In the genomic region with DNA sequence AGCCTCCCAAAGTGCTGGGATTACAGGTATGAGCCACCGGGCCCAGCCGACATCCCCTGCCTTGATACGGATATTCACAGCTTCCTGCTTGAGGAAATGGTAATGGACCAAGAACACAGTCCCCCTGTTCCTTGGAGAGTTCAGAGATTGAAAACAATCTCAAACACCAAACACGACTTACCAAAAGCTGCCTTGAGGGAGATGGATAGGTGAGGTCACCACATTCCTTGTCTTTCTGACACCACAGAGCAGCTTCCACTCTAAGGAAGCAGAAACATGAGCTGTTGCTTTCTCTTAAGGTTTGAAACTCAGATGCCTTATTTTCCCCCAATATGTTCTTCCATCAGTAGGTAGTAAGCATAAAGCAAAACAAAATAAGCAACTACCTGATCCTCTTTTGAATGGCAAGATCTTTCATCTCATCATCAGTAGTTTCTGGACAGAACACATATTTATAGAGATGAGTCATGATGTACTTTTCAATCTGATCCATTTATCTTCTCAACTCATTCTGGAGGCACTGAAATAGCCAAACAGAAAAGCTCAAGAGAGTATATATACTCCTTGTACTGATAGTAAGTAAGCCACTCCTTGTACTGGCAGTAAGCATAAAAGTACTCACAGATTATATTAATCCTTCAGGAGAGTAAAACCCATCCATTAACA, we compare ENCODE assay signal across 16 cellular contexts.
DNase-seq lines count a peak whose midpoint lies in the region; ATAC-seq and TF ChIP-seq lines count a peak whose summit lies in the region.
"Had no signal": no experiment of that assay in that cellular context is flagged by ENCODE, and none has a peak within 500 bp of the region (broad histone marks: within the 10 kb centered on the region; RNA-seq: fewer than 3 reads in every experiment).

No MANE protein-coding gene starts in this region.

- H3K4me2 ChIP-seq in mammary epithelial cell (ENCODE audit: insufficient read depth, low read depth, low read length) (no peak overlapping the region), smooth muscle cell (no peak overlapping the region), PC-9 (no peak overlapping the region)
- H3K4me2 ChIP-seq: GM23338 had no signal

- H2AFZ ChIP-seq in mammary epithelial cell (ENCODE audit: low read depth, low read length) (no peak overlapping the region), smooth muscle cell (ENCODE audit: low read depth) (no peak overlapping the region), PC-9 (no peak overlapping the region)
- H2AFZ ChIP-seq: GM23338 had no signal

- in situ Hi-C loops in mammary epithelial cell (cut with MboI; ENCODE audit: low sequenced_read_pairs in 2 of 2), result no loop called here

- BruUV-seq in mammary epithelial cell (replicated peaks; lab: Mats Ljungman, UMichigan) (no TSS peak), PC-9 (replicated peaks; lab: Mats Ljungman, UMichigan) (no TSS peak)

- no peak overlapping the region for H3K4me3 ChIP-seq in mammary epithelial cell (replicated peaks in 1 of 3; ENCODE audit: insufficient read depth in 1 of 3, low read depth in 2 of 3, low read length in 3 of 3)
- H3K4me3 ChIP-seq in breast epithelium, result no peak overlapping the region
- no peak overlapping the region for H3K4me3 ChIP-seq in smooth muscle cell
- no peak overlapping the region for H3K4me3 ChIP-seq in PC-9
- H3K4me3 ChIP-seq in right atrium auricular region, result no peak overlapping the region
- H3K4me3 ChIP-seq: GM23338 had no signal

- H3K27ac ChIP-seq in mammary epithelial cell (ENCODE audit: insufficient read depth, low read depth, low read length), result no peak overlapping the region
- no peak overlapping the region for H3K27ac ChIP-seq in breast epithelium
- peak overlapping the region; percentile 23 for H3K27ac ChIP-seq in smooth muscle cell (ENCODE audit: low read depth)
- H3K27ac ChIP-seq in PC-9, result no peak overlapping the region
- no peak overlapping the region for H3K27ac ChIP-seq in right atrium auricular region
- H3K27ac ChIP-seq: 22Rv1 had no signal

- no peaks in the 10 kb centered on the region for H3K9me2 ChIP-seq in PC-9 (ENCODE audit: insufficient read depth)

- H3K4me1 ChIP-seq in mammary epithelial cell (ENCODE audit: insufficient read depth, low read length), result no peaks in the 10 kb centered on the region
- H3K4me1 ChIP-seq in breast epithelium, result no peaks in the 10 kb centered on the region
- no peaks in the 10 kb centered on the region for H3K4me1 ChIP-seq in smooth muscle cell (ENCODE audit: low read depth)
- H3K4me1 ChIP-seq in PC-9 (replicated peaks; ENCODE audit: insufficient read depth), result no peaks in the 10 kb centered on the region
- H3K4me1 ChIP-seq in right atrium auricular region, result no peaks in the 10 kb centered on the region
- H3K4me1 ChIP-seq: BE2C had no signal

- TF ChIP-seq CTCF in mammary epithelial cell (conservative IDR thresholded peaks at IDR 0.05 in 1 of 2, IDR thresholded peaks at IDR 0.05 in 1 of 2; ENCODE audit: extremely low read depth in 1 of 2, insufficient read depth in 1 of 2, low read depth in 1 of 2, low read length in 2 of 2) (no peak), breast epithelium (IDR thresholded peaks at IDR 0.05) (no peak), smooth muscle cell (IDR thresholded peaks at IDR 0.05; ENCODE audit: borderline replicate concordance, insufficient read depth, poor library complexity, severe bottlenecking) (no peak), PC-9 (conservative IDR thresholded peaks at IDR 0.05) (no peak), right atrium auricular region (IDR thresholded peaks at IDR 0.05) (no peak)

- intact Hi-C loops in mammary epithelial cell (cut with micrococcal nuclease), result no loop called here
- intact Hi-C loops in breast epithelium (cut with DNase I; ENCODE audit: low total_unique reads), result no loop called here
- intact Hi-C loops in PC-9 (cut with micrococcal nuclease; ENCODE audit: unreplicated experiment), result no loop called here

- dilution Hi-C loops in mammary epithelial cell (cut with HindIII; ENCODE audit: low sequenced_read_pairs), result no loop called here

- POLR2A ChIA-PET in PC-9 (lab: Charles Lee; ENCODE audit: unreplicated experiment) (no interaction called here), HEK293T (lab: Yijun Ruan, JAX) (no interaction called here)

- no peak for TF ChIP-seq POLR2A in breast epithelium (IDR thresholded peaks at IDR 0.05)

- DNase-seq in mammary epithelial cell (peak; percentile 13), breast epithelium (ENCODE audit: low spot score in 2 of 2) (no peak), amniotic epithelial cell (ENCODE audit: low read depth) (peak; percentile 51), left lobe of liver (ENCODE audit: low spot score) (no peak), smooth muscle cell (lab: John Stamatoyannopoulos, UW; ENCODE audit: unreplicated experiment) (no peak), PC-9 (no peak), HEK293T (ENCODE audit: extremely low spot score) (no peak), right atrium auricular region (ENCODE audit: low spot score) (no peak)
- DNase-seq: BE2C; CD4-positive, alpha-beta memory T cell; MV-4-11; NCI-H1417; NCI-H1930; RPMI8226 had no signal

- H3K9ac ChIP-seq in mammary epithelial cell (ENCODE audit: insufficient read depth, low read length), result no peak overlapping the region
- no peak overlapping the region for H3K9ac ChIP-seq in smooth muscle cell (ENCODE audit: low read depth)

- no peaks in the 10 kb centered on the region for H4K20me1 ChIP-seq in mammary epithelial cell (ENCODE audit: insufficient read depth, low read length)
- no peaks in the 10 kb centered on the region for H4K20me1 ChIP-seq in smooth muscle cell (ENCODE audit: low read depth)
- H4K20me1 ChIP-seq in PC-9 (ENCODE audit: insufficient read depth), result no peaks in the 10 kb centered on the region

- H3K79me2 ChIP-seq in mammary epithelial cell (ENCODE audit: insufficient read depth, low read length), result no peaks in the 10 kb centered on the region
- H3K79me2 ChIP-seq in smooth muscle cell (ENCODE audit: low read depth), result no peaks in the 10 kb centered on the region
- no peaks in the 10 kb centered on the region for H3K79me2 ChIP-seq in PC-9 (ENCODE audit: low read depth)

- H3K27me3 ChIP-seq in mammary epithelial cell (ENCODE audit: insufficient read depth, low read length), result no peaks in the 10 kb centered on the region
- no peaks in the 10 kb centered on the region for H3K27me3 ChIP-seq in breast epithelium
- H3K27me3 ChIP-seq in smooth muscle cell (ENCODE audit: low read depth), result no peaks in the 10 kb centered on the region
- no peaks in the 10 kb centered on the region for H3K27me3 ChIP-seq in PC-9 (ENCODE audit: insufficient read depth, low read depth)
- no peaks in the 10 kb centered on the region for H3K27me3 ChIP-seq in right atrium auricular region
- H3K27me3 ChIP-seq: BE2C had no signal

- CTCF ChIA-PET in mammary epithelial cell (lab: Charles Lee; ENCODE audit: low non-redundant PET) (no interaction called here), PC-9 (lab: Charles Lee) (no interaction called here), HEK293T (lab: Yijun Ruan, JAX) (no interaction called here)

- H3F3A ChIP-seq in smooth muscle cell (ENCODE audit: low read depth) (peaks cover 5% of the 10 kb centered on the region), PC-9 (ENCODE audit: insufficient read depth, low read depth) (no peaks in the 10 kb centered on the region)

- H3K36me3 ChIP-seq in mammary epithelial cell (ENCODE audit: insufficient read depth, low read length) (no peaks in the 10 kb centered on the region), breast epithelium (no peaks in the 10 kb centered on the region), smooth muscle cell (ENCODE audit: low read depth) (no peaks in the 10 kb centered on the region), PC-9 (ENCODE audit: low read depth) (no peaks in the 10 kb centered on the region), right atrium auricular region (no peaks in the 10 kb centered on the region)
- H3K36me3 ChIP-seq: BE2C had no signal

- WGBS in mammary epithelial cell (ENCODE audit: low coverage, missing lambda C conversion rate), result 100% methylated on average over 4 of the region's 4 CpGs
- 80% methylated on average over 4 of the region's 4 CpGs for WGBS in smooth muscle cell (ENCODE audit: low lambda C conversion rate)

- ATAC-seq in left lobe of liver, result peak; percentile 12
- ATAC-seq: GM23338 had no signal

- no peaks in the 10 kb centered on the region for H3K9me3 ChIP-seq in mammary epithelial cell (replicated peaks; ENCODE audit: insufficient read depth, low read length)
- H3K9me3 ChIP-seq in breast epithelium, result no peaks in the 10 kb centered on the region
- H3K9me3 ChIP-seq in smooth muscle cell (replicated peaks; ENCODE audit: low read depth), result no peaks in the 10 kb centered on the region
- no peaks in the 10 kb centered on the region for H3K9me3 ChIP-seq in PC-9 (ENCODE audit: insufficient read depth, low read depth)
- H3K9me3 ChIP-seq in right atrium auricular region, result no peaks in the 10 kb centered on the region
- H3K9me3 ChIP-seq: BE2C had no signal

TF ChIP-seq in HEK293T, 16 proteins besides CTCF, POLR2A, EP300 and RAD21:
- TF ChIP-seq L3MBTL2 (conservative IDR thresholded peaks at IDR 0.05), result no peak
- no peak for TF ChIP-seq ARNT (IDR thresholded peaks at IDR 0.05)
- no peak for TF ChIP-seq FOXA1 (IDR thresholded peaks at IDR 0.05)
- TF ChIP-seq SUZ12 (IDR thresholded peaks at IDR 0.05), result no peak
- TF ChIP-seq FOXM1 (IDR thresholded peaks at IDR 0.05; ENCODE audit: borderline replicate concordance), result no peak
- TF ChIP-seq SP1 (IDR thresholded peaks at IDR 0.05), result no peak
- no peak for TF ChIP-seq BHLHE40 (IDR thresholded peaks at IDR 0.05; ENCODE audit: borderline replicate concordance)
- no peak for TF ChIP-seq CTBP1 (IDR thresholded peaks at IDR 0.05; ENCODE audit: borderline replicate concordance)
- no peak for TF ChIP-seq ELF4 (IDR thresholded peaks at IDR 0.05)
- no peak for TF ChIP-seq LEF1 (IDR thresholded peaks at IDR 0.05; ENCODE audit: borderline replicate concordance)
- TF ChIP-seq FOXK2 (IDR thresholded peaks at IDR 0.05), result no peak
- no peak for TF ChIP-seq NFRKB (IDR thresholded peaks at IDR 0.05)
- no peak for TF ChIP-seq ZNF384 (IDR thresholded peaks at IDR 0.05)
- TF ChIP-seq TARDBP (IDR thresholded peaks at IDR 0.05), result no peak

Comparison
In these comparisons a context has a peak if more than half of its experiments do, and no peak if none do; other contexts are left out.
1. DNase-seq: peak in mammary epithelial cell (single experiment) and amniotic epithelial cell (single experiment); none in breast epithelium (0 of 2), left lobe of liver (single experiment), smooth muscle cell (single experiment), PC-9 (0 of 2), HEK293T (single experiment) and right atrium auricular region (single experiment).